Comparison of ENCODE assay signal across 21 cellular contexts in the genomic region with DNA sequence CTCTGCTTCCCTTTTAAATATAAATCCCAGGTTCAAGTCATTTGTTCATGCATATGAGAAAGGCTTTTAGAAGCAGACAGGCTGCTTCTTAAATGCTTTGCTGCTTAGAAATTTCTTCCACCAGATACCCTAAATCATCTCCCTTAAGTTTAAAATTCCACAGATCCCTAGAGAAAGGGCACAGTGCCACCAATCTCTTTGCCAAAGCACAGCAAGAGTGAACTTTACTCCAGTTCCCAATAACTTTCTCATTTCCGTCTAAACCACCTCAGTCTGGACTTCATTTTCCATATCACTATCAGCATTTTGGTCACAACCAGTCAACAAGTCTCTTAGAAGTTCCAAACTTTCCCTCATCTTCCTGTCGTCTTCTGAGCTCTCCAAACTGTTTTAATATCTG.
"Had no signal": no experiment of that assay in that cellular context is flagged by ENCODE, and none has a peak within 500 bp of the region (broad histone marks: within the 10 kb centered on the region; RNA-seq: fewer than 3 reads in every experiment).

No MANE protein-coding gene starts in this region.

- DNase-seq: activated CD4-positive, alpha-beta T cell treated with anti-CD3 and anti-CD28 coated beads for 36 hours; activated CD4-positive, alpha-beta T cell treated with anti-CD3 and anti-CD28 coated beads, Interleukin-2, amount 50 U/mL, for 48 hours; activated gamma-delta T cell; adrenal gland; body of pancreas; caudate nucleus; dorsolateral prefrontal cortex; endodermal cell; foreskin keratinocyte; kidney; left lung; midbrain; nephron progenitor cell; occipital lobe; stimulated activated CD4-positive, alpha-beta T cell treated with anti-CD3 and anti-CD28 coated beads, Interleukin-2, amount 100 ng/mL, for 24 hours; stimulated activated naive CD8-positive, alpha-beta T cell treated with anti-CD3 and anti-CD28 coated beads, Interleukin-15, Interleukin-2, amounts not matched to agents 100 U/mL and 50 U/mL, for 24 hours; substantia nigra; T-cell; tibial artery had no signal

- H3K4me1 ChIP-seq: adrenal gland, body of pancreas, foreskin keratinocyte, left lung, tibial artery had no signal

- H3K4me3 ChIP-seq: adrenal gland, body of pancreas, dorsolateral prefrontal cortex, left lung, tibial artery had no signal

- H3K36me3 ChIP-seq: adrenal gland, left lung, tibial artery had no signal

- H3K9me3 ChIP-seq: adrenal gland, body of pancreas, left lung, tibial artery had no signal

- H3K27ac ChIP-seq: adrenal gland, body of pancreas, dorsolateral prefrontal cortex, epithelial cell of prostate, foreskin keratinocyte, left lung, tibial artery had no signal

- ATAC-seq: activated CD4-positive, alpha-beta T cell treated with anti-CD3 and anti-CD28 coated beads for 36 hours; body of pancreas; foreskin keratinocyte; left lung; stimulated activated naive CD8-positive, alpha-beta T cell treated with anti-CD3 and anti-CD28 coated beads, Interleukin-15, Interleukin-2, amounts not matched to agents 100 U/mL and 50 U/mL, for 24 hours; T-cell; WTC11 had no signal

- H3K27me3 ChIP-seq: adrenal gland, body of pancreas, dorsolateral prefrontal cortex, foreskin keratinocyte, left lung, tibial artery had no signal
